Comparison of ENCODE assay signal across 27 cellular contexts in the genomic region with DNA sequence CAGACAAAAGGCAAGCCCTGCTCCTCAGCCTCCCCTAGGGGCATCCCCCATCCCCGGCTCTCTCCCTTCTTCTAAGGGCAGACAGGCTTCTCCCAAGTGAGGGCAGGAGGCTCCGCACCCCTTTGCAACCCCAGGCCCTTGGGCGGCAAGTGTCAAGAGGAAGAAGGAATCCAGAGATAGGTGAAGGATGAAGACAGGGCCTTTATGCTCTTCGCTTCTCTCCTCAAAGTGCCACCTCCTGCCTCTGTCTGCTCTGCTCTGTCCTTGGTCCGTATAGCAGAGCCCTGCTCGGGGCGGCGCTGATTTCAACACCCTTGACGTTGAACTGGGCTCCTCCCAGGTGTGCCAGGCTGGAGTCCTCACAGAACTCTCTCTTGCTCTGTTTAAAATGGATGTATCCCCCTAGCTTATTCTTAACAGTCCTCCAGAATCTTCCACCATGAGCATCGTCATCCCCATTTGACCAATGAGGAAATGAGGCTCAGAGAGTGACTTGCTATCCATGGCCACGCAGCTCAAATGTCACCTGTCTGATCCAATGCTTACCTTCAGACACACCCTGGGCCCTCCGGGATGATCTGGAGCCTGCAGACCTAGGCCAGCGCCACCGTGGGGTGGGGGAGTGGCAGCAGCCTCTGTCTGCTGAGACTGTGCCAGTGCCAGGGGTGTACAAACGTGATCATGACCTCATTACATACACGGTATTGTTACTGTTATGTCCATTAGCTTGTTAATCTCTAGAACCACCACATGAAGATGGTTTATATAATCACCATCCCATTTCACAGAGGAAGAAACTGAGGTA.
DNase-seq lines count a peak whose midpoint lies in the region; ATAC-seq and TF ChIP-seq lines count a peak whose summit lies in the region.
"Had no signal": no experiment of that assay in that cellular context is flagged by ENCODE, and none has a peak within 500 bp of the region (broad histone marks: within the 10 kb centered on the region; RNA-seq: fewer than 3 reads in every experiment).

No MANE protein-coding gene starts in this region.

- H3K9ac ChIP-seq in endodermal cell (ENCODE audit: extremely low read depth, low read length, poor library complexity, severe bottlenecking) = no peak overlapping the region
- H3K9ac ChIP-seq: parathyroid adenoma had no signal

- H3K36me3 Mint-ChIP-seq in activated naive CD8-positive, alpha-beta T cell = no peaks in the 10 kb centered on the region
- H3K36me3 Mint-ChIP-seq in activated naive CD8-positive, alpha-beta T cell treated with anti-CD3 and anti-CD28 coated beads for 36 hours = no peaks in the 10 kb centered on the region
- no peaks in the 10 kb centered on the region for H3K36me3 Mint-ChIP-seq in endodermal cell (ENCODE audit: low read depth)
- H3K36me3 Mint-ChIP-seq: activated naive CD8-positive, alpha-beta T cell treated with anti-CD3 and anti-CD28 coated beads, Interleukin-2, amount 10 ng/mL, durations not matched to agents 7 days and 5 days; stimulated activated memory B cell treated with anti-CD40 and anti-IgM and Interleukin-4, amounts not matched to agents 10 μg/mL and 1 μg/mL and 100 μg/mL, for 72 hours had no signal

- peak; percentile 6 for TF ChIP-seq CTCF in GM06990 (IDR thresholded peaks at IDR 0.05; ENCODE audit: insufficient read depth, low read length, poor library complexity, severe bottlenecking)
- no peak for TF ChIP-seq CTCF in endodermal cell (conservative IDR thresholded peaks at IDR 0.05)
- no peak for TF ChIP-seq CTCF in thoracic aorta (IDR thresholded peaks at IDR 0.05)

- DNase-seq in activated naive CD8-positive, alpha-beta T cell treated with anti-CD3 and anti-CD28 coated beads for 36 hours = no peak
- DNase-seq in GM06990 (ENCODE audit: extremely low read depth, insufficient read length) (no peak), endodermal cell (peak; percentile 41), thoracic aorta (ENCODE audit: low spot score) (no peak), CD1c-positive myeloid dendritic cell (ENCODE audit: extremely low spot score) (no peak)
- DNase-seq: activated CD4-positive, alpha-beta memory T cell treated with anti-CD3 and anti-CD28 coated beads, Interleukin-2, amount 10 ng/mL, durations not matched to agents 7 days and 5 days; activated CD4-positive, alpha-beta T cell treated with anti-CD3 and anti-CD28 coated beads for 1 hour; activated CD8-positive, alpha-beta memory T cell treated with anti-CD3 and anti-CD28 coated beads, Interleukin-2, amount 50 U/mL, for 48 hours; activated naive CD8-positive, alpha-beta T cell treated with anti-CD3 and anti-CD28 coated beads, Interleukin-2, amount 10 ng/mL, durations not matched to agents 7 days and 5 days; BE2C; central memory CD4-positive, alpha-beta T cell; mucosa of descending colon; NCI-H1048; NCI-H1694; NCI-H510A; stimulated activated CD4-positive, alpha-beta T cell treated with anti-CD3 and anti-CD28 coated beads, Interleukin-4, amount 100 ng/mL, for 4 hours; T-helper 2 cell had no signal

- H3K9me3 ChIP-seq in endodermal cell (ENCODE audit: control insufficient read depth, low read length) = no peaks in the 10 kb centered on the region
- no peaks in the 10 kb centered on the region for H3K9me3 ChIP-seq in thoracic aorta
- H3K9me3 ChIP-seq: BE2C, gastroesophageal sphincter, mucosa of descending colon, suprapubic skin, vagina had no signal

- H3K4me3 Mint-ChIP-seq in activated naive CD8-positive, alpha-beta T cell = no peak overlapping the region
- no peak overlapping the region for H3K4me3 Mint-ChIP-seq in activated naive CD8-positive, alpha-beta T cell treated with anti-CD3 and anti-CD28 coated beads for 36 hours
- no peak overlapping the region for H3K4me3 Mint-ChIP-seq in endodermal cell
- H3K4me3 Mint-ChIP-seq: activated CD4-positive, alpha-beta memory T cell treated with anti-CD3 and anti-CD28 coated beads, Interleukin-2, amount 10 ng/mL, durations not matched to agents 7 days and 5 days; activated naive CD8-positive, alpha-beta T cell treated with anti-CD3 and anti-CD28 coated beads, Interleukin-2, amount 10 ng/mL, durations not matched to agents 7 days and 5 days; stimulated activated memory B cell treated with anti-CD40 and anti-IgM and Interleukin-4, amounts not matched to agents 10 μg/mL and 1 μg/mL and 100 μg/mL, for 72 hours had no signal

- no peak for ATAC-seq in thoracic aorta (ENCODE audit: insufficient number of reproducible peaks, low FRiP score, low read depth)
- no peak for ATAC-seq in HG03095 (IDR thresholded peaks at IDR 0.05; ENCODE audit: unreplicated experiment)
- no peak for ATAC-seq in HG03135 (IDR thresholded peaks at IDR 0.05; ENCODE audit: unreplicated experiment)
- ATAC-seq: activated T-helper 17 cell treated with anti-CD3 and anti-CD28 coated beads, Interleukin-2, amount 50 U/mL, for 72 hours; gastroesophageal sphincter; mucosa of descending colon; sciatic nerve; stimulated activated memory B cell treated with anti-CD40 and anti-IgM and Interleukin-4, amounts not matched to agents 10 μg/mL and 1 μg/mL and 100 μg/mL, for 72 hours had no signal

- no peaks in the 10 kb centered on the region for H3K4me1 ChIP-seq in endodermal cell (ENCODE audit: control insufficient read depth, insufficient read depth, low read length)
- peaks cover 14 to 53% of the 10 kb centered on the region in 2 donors for H3K4me1 ChIP-seq in thoracic aorta (ENCODE audit: control insufficient read depth in 1 of 2, low read depth in 2 of 2)

- H3K27ac Mint-ChIP-seq in activated naive CD8-positive, alpha-beta T cell = peak overlapping the region; percentile 22
- H3K27ac Mint-ChIP-seq in activated naive CD8-positive, alpha-beta T cell treated with anti-CD3 and anti-CD28 coated beads for 36 hours = no peak overlapping the region
- H3K27ac Mint-ChIP-seq in endodermal cell = no peak overlapping the region
- H3K27ac Mint-ChIP-seq: activated CD4-positive, alpha-beta memory T cell treated with anti-CD3 and anti-CD28 coated beads, Interleukin-2, amount 10 ng/mL, durations not matched to agents 7 days and 5 days; activated naive CD8-positive, alpha-beta T cell treated with anti-CD3 and anti-CD28 coated beads, Interleukin-2, amount 10 ng/mL, durations not matched to agents 7 days and 5 days; activated T-helper 17 cell treated with anti-CD3 and anti-CD28 coated beads, Interleukin-2, amount 50 U/mL, for 72 hours; stimulated activated memory B cell treated with anti-CD40 and anti-IgM and Interleukin-4, amounts not matched to agents 10 μg/mL and 1 μg/mL and 100 μg/mL, for 72 hours had no signal

- no peaks in the 10 kb centered on the region for H3K9me3 Mint-ChIP-seq in activated naive CD8-positive, alpha-beta T cell (ENCODE audit: low read depth)
- no peaks in the 10 kb centered on the region for H3K9me3 Mint-ChIP-seq in activated naive CD8-positive, alpha-beta T cell treated with anti-CD3 and anti-CD28 coated beads for 36 hours
- peaks cover 68% of the 10 kb centered on the region for H3K9me3 Mint-ChIP-seq in endodermal cell
- H3K9me3 Mint-ChIP-seq: activated CD4-positive, alpha-beta memory T cell treated with anti-CD3 and anti-CD28 coated beads, Interleukin-2, amount 10 ng/mL, durations not matched to agents 7 days and 5 days; activated naive CD8-positive, alpha-beta T cell treated with anti-CD3 and anti-CD28 coated beads, Interleukin-2, amount 10 ng/mL, durations not matched to agents 7 days and 5 days; activated T-helper 17 cell treated with anti-CD3 and anti-CD28 coated beads, Interleukin-2, amount 50 U/mL, for 72 hours had no signal

- H3K4me3 ChIP-seq in GM06990 (replicated peaks; ENCODE audit: low read depth, low read length) (no peak overlapping the region), endodermal cell (ENCODE audit: low read length) (no peak overlapping the region), thoracic aorta (no peak overlapping the region)
- H3K4me3 ChIP-seq: gastroesophageal sphincter, mucosa of descending colon, suprapubic skin, vagina had no signal

- H3K4me1 Mint-ChIP-seq in activated naive CD8-positive, alpha-beta T cell (ENCODE audit: low read depth) = peaks cover 26% of the 10 kb centered on the region
- peaks cover 18% of the 10 kb centered on the region for H3K4me1 Mint-ChIP-seq in activated naive CD8-positive, alpha-beta T cell treated with anti-CD3 and anti-CD28 coated beads for 36 hours
- H3K4me1 Mint-ChIP-seq in endodermal cell = peaks cover 12% of the 10 kb centered on the region
- H3K4me1 Mint-ChIP-seq: activated T-helper 17 cell treated with anti-CD3 and anti-CD28 coated beads, Interleukin-2, amount 50 U/mL, for 72 hours had no signal

- H3K27me3 Mint-ChIP-seq in activated naive CD8-positive, alpha-beta T cell = no peaks in the 10 kb centered on the region
- H3K27me3 Mint-ChIP-seq in activated naive CD8-positive, alpha-beta T cell treated with anti-CD3 and anti-CD28 coated beads for 36 hours = no peaks in the 10 kb centered on the region
- H3K27me3 Mint-ChIP-seq in endodermal cell (ENCODE audit: insufficient read depth) = no peaks in the 10 kb centered on the region
- H3K27me3 Mint-ChIP-seq: activated CD4-positive, alpha-beta memory T cell treated with anti-CD3 and anti-CD28 coated beads, Interleukin-2, amount 10 ng/mL, durations not matched to agents 7 days and 5 days; activated naive CD8-positive, alpha-beta T cell treated with anti-CD3 and anti-CD28 coated beads, Interleukin-2, amount 10 ng/mL, durations not matched to agents 7 days and 5 days; activated T-helper 17 cell treated with anti-CD3 and anti-CD28 coated beads, Interleukin-2, amount 50 U/mL, for 72 hours; stimulated activated memory B cell treated with anti-CD40 and anti-IgM and Interleukin-4, amounts not matched to agents 10 μg/mL and 1 μg/mL and 100 μg/mL, for 72 hours had no signal

- H3K27me3 ChIP-seq in GM06990 (replicated peaks; ENCODE audit: control insufficient read depth, insufficient read depth, low read length) (no peaks in the 10 kb centered on the region), endodermal cell (ENCODE audit: control insufficient read depth, insufficient read depth, low read length, poor library complexity, severe bottlenecking) (no peaks in the 10 kb centered on the region), thoracic aorta (replicated peaks; ENCODE audit: insufficient read depth) (no peaks in the 10 kb centered on the region)
- H3K27me3 ChIP-seq: BE2C, gastroesophageal sphincter, suprapubic skin, vagina had no signal

- H3K27ac ChIP-seq in endodermal cell (ENCODE audit: low read depth, low read length) (no peak overlapping the region), thoracic aorta (peak overlapping the region; percentile 92 to 95)
- H3K27ac ChIP-seq: parathyroid adenoma, suprapubic skin had no signal

- H3K36me3 ChIP-seq in GM06990 (ENCODE audit: control insufficient read depth, insufficient read depth, low read length) (no peaks in the 10 kb centered on the region), endodermal cell (ENCODE audit: control insufficient read depth, insufficient read depth, low read length) (no peaks in the 10 kb centered on the region), thoracic aorta (no peaks in the 10 kb centered on the region)
- H3K36me3 ChIP-seq: gastroesophageal sphincter, suprapubic skin, vagina had no signal

- WGBS in endodermal cell (ENCODE audit: insufficient coverage in 1 of 2, insufficient read length in 1 of 2), 2 experiments = 93 to 100% methylated on average over 3 to 14 of the region's 16 CpGs
